20 cellular contexts compared by ENCODE assay signal in genomic region chr15:71706461-71707229, GRCh38.
DNase-seq lines count a peak whose midpoint lies in the region; ATAC-seq and TF ChIP-seq lines count a peak whose summit lies in the region.
"Had no signal": no experiment of that assay in that cellular context is flagged by ENCODE, and none has a peak within 500 bp of the region (broad histone marks: within the 10 kb centered on the region; RNA-seq: fewer than 3 reads in every experiment).

No MANE protein-coding gene starts in this region.

- CTCF ChIA-PET in RWPE1 (lab: Yijun Ruan, JAX): no interaction called here

- TF ChIP-seq CTCF in thoracic aorta (IDR thresholded peaks at IDR 0.05): no peak
- no peak for TF ChIP-seq CTCF in RWPE1 (conservative IDR thresholded peaks at IDR 0.05; ENCODE audit: low read depth)

- no peak overlapping the region for H2AK5ac ChIP-seq in mesenchymal stem cell (ENCODE audit: low read length, severe bottlenecking)

- H2BK5ac ChIP-seq in mesenchymal stem cell (ENCODE audit: low read depth, low read length, poor library complexity, severe bottlenecking): no peak overlapping the region

- H3K18ac ChIP-seq in mesenchymal stem cell (ENCODE audit: low read depth in 1 of 2, low read length in 2 of 2): no peak overlapping the region

- POLR2A ChIA-PET in RWPE1 (lab: Yijun Ruan, JAX; ENCODE audit: low non-redundant PET): no interaction called here

- no peak overlapping the region for H2BK12ac ChIP-seq in mesenchymal stem cell (ENCODE audit: low read length in 2 of 2)

- DNase-seq in NCI-H226 (peak; percentile 82), mesenchymal stem cell (no peak), thoracic aorta (ENCODE audit: low spot score) (no peak), SHP77 treated with DMSO at 0.1 percent for 48 hours (lab: John Stamatoyannopoulos, UW) (no peak), NCI-H1436 (lab: John Stamatoyannopoulos, UW) (no peak), RWPE1 (ENCODE audit: low spot score) (no peak)
- DNase-seq: AML-193; DMS79 treated with DMSO at 0.1 percent for 48 hours; effector memory CD8-positive, alpha-beta T cell; hypothalamus; islet precursor cell; MG63; NCI-H1694 treated with DMSO at 0.1 percent for 48 hours; NCI-H446 treated with DMSO at 0.1 percent for 48 hours; NK-92 treated with Interleukin-12 subunit alpha and Interleukin-12 subunit beta, amount 100 ng/mL, for 24 hours; Peyer's patch; stimulated activated CD4-positive, alpha-beta T cell treated with anti-CD3 and anti-CD28 coated beads, Interleukin-15, amount 100 ng/mL, for 24 hours had no signal

- no peak overlapping the region for H3K23ac ChIP-seq in mesenchymal stem cell (ENCODE audit: low read length in 2 of 2)

- no peaks in the 10 kb centered on the region for H3K36me3 ChIP-seq in duodenal mucosa (ENCODE audit: control insufficient read depth in 1 of 2, insufficient read depth in 2 of 2, low read length in 2 of 2)
- no peaks in the 10 kb centered on the region for H3K36me3 ChIP-seq in mesenchymal stem cell (ENCODE audit: control insufficient read depth in 1 of 2, insufficient read depth in 2 of 2, low read depth in 1 of 2, low read length in 2 of 2)
- no peaks in the 10 kb centered on the region for H3K36me3 ChIP-seq in thoracic aorta
- H3K36me3 ChIP-seq: HAP-1, MG63, Peyer's patch had no signal

- H3K4me1 ChIP-seq in duodenal mucosa (ENCODE audit: control insufficient read depth in 1 of 2, insufficient read depth in 2 of 2, low read length in 2 of 2): peaks cover 16 to 18% of the 10 kb centered on the region in 2 donors
- H3K4me1 ChIP-seq in mesenchymal stem cell (ENCODE audit: control insufficient read depth, insufficient read depth, low read depth, low read length): peaks cover 9% of the 10 kb centered on the region
- peaks cover 21 to 47% of the 10 kb centered on the region in 2 donors for H3K4me1 ChIP-seq in thoracic aorta (ENCODE audit: control insufficient read depth in 1 of 2, low read depth in 2 of 2)

- no peaks in the 10 kb centered on the region for H3K27me3 ChIP-seq in duodenal mucosa (ENCODE audit: control insufficient read depth in 1 of 2, insufficient read depth in 2 of 2, low read length in 2 of 2)
- H3K27me3 ChIP-seq in mesenchymal stem cell (ENCODE audit: control insufficient read depth in 1 of 2, insufficient read depth in 1 of 2, low read length in 2 of 2): peaks cover 0 to 6% of the 10 kb centered on the region in 2 experiments
- no peaks in the 10 kb centered on the region for H3K27me3 ChIP-seq in thoracic aorta (replicated peaks; ENCODE audit: insufficient read depth)
- H3K27me3 ChIP-seq: MG63, Peyer's patch had no signal

- ATAC-seq in thoracic aorta (ENCODE audit: insufficient number of reproducible peaks, low FRiP score, low read depth) (no peak), HG02970 (IDR thresholded peaks at IDR 0.05; ENCODE audit: low FRiP score, unreplicated experiment) (no peak)
- ATAC-seq: effector memory CD8-positive, alpha-beta T cell had no signal

- H3K4me3 ChIP-seq in duodenal mucosa (ENCODE audit: low read depth in 1 of 2, low read length in 2 of 2): no peak overlapping the region
- H3K4me3 ChIP-seq in mesenchymal stem cell (ENCODE audit: insufficient read depth in 1 of 2, low read depth in 1 of 2, low read length in 2 of 2): peak overlapping the region in 1 of 2 experiments; percentile 46
- H3K4me3 ChIP-seq in thoracic aorta: no peak overlapping the region
- H3K4me3 ChIP-seq: HAP-1, MG63, Peyer's patch had no signal

- H3K79me1 ChIP-seq in mesenchymal stem cell (replicated peaks; ENCODE audit: low read length, poor library complexity, severe bottlenecking): peaks cover 2% of the 10 kb centered on the region

- no peak overlapping the region for H3K14ac ChIP-seq in mesenchymal stem cell (ENCODE audit: low read length in 2 of 2)

- no peak overlapping the region for H3K4me2 ChIP-seq in mesenchymal stem cell (ENCODE audit: low read length, poor library complexity, severe bottlenecking)

- H2BK120ac ChIP-seq in mesenchymal stem cell (ENCODE audit: low read depth, low read length): no peak overlapping the region

- H2BK15ac ChIP-seq in mesenchymal stem cell (ENCODE audit: low read depth, poor library complexity, severe bottlenecking): no peak overlapping the region

- H3K9me3 ChIP-seq in duodenal mucosa (ENCODE audit: control insufficient read depth in 1 of 2, low read length in 2 of 2) (no peaks in the 10 kb centered on the region), mesenchymal stem cell (ENCODE audit: control insufficient read depth, low read length) (no peaks in the 10 kb centered on the region), thoracic aorta (no peaks in the 10 kb centered on the region)
- H3K9me3 ChIP-seq: HAP-1, Peyer's patch had no signal

- H4K8ac ChIP-seq in mesenchymal stem cell (ENCODE audit: low read length): no peak overlapping the region

- H2AFZ ChIP-seq in mesenchymal stem cell (ENCODE audit: low read depth, low read length): no peak overlapping the region

- 92% methylated on average over 9 of the region's 9 CpGs for WGBS in mesenchymal stem cell

- no peak overlapping the region for H3K4ac ChIP-seq in mesenchymal stem cell (ENCODE audit: low read depth in 1 of 2, low read length in 2 of 2)

- H3K27ac ChIP-seq in duodenal mucosa (ENCODE audit: low read depth, low read length) (peak overlapping the region; percentile 37), mesenchymal stem cell (ENCODE audit: low read length, poor library complexity, severe bottlenecking) (no peak overlapping the region), thoracic aorta (peak overlapping the region; percentile 25 to 27), RWPE1 (no peak overlapping the region)

- no peak overlapping the region for H4K91ac ChIP-seq in mesenchymal stem cell (ENCODE audit: low read length)

- H3K9ac ChIP-seq in duodenal mucosa (ENCODE audit: low read depth in 1 of 2, low read length in 2 of 2) (no peak overlapping the region), mesenchymal stem cell (ENCODE audit: low read length) (peak overlapping the region; percentile 10)

Comparison
In these comparisons a context has a peak if more than half of its experiments do, and no peak if none do; other contexts are left out.
1. H3K27ac ChIP-seq: peak in duodenal mucosa (single experiment) and thoracic aorta (2 of 2); none in mesenchymal stem cell (single experiment) and RWPE1 (single experiment).